20 cellular contexts compared by ENCODE assay signal in genomic region chr17:81256616-81257015, GRCh38. TPM values are rescaled to one million over a fixed set of nuclear protein-coding genes. Genes with fewer than 3 reads are reported as not detected.
DNase-seq lines count a peak whose midpoint lies in the region; ATAC-seq, FAIRE-seq and TF ChIP-seq lines count a peak whose summit lies in the region.
"Had no signal": no experiment of that assay in that cellular context is flagged by ENCODE, and none has a peak within 500 bp of the region (broad histone marks: within the 10 kb centered on the region; RNA-seq: fewer than 3 reads in every experiment).

No MANE protein-coding gene starts in this region.

- CTCF ChIA-PET in HEK293 (lab: Yijun Ruan, JAX): interaction anchor here (0.6 to 1.9 kb wide), 5 partner anchors 11 to 345 kb away, joined by 3 to 7 read pairs (median 4); no protein-coding TSS in a partner anchor

- no peak overlapping the region for H3K4me3 ChIP-seq in ACC112 (ENCODE audit: low read depth, low read length)
- H3K4me3 ChIP-seq in HEK293 (ENCODE audit: low read depth, low read length): no peak overlapping the region
- no peak overlapping the region for H3K4me3 ChIP-seq in bronchial epithelial cell (ENCODE audit: low read depth, low read length)
- H3K4me3 ChIP-seq in kidney epithelial cell (ENCODE audit: low read depth, low read length): no peak overlapping the region
- H3K4me3 ChIP-seq in H7 (ENCODE audit: insufficient read depth, low read depth, low read length): no peak overlapping the region
- H3K4me3 ChIP-seq: upper lobe of left lung had no signal

- H3K4me1 Mint-ChIP-seq in stimulated activated effector memory CD8-positive, alpha-beta T cell treated with anti-CD3 and anti-CD28 coated beads, Interleukin-12 subunit alpha, Interleukin-12 subunit beta, amount 100 ng/mL, for 72 hours: peaks cover 19% of the 10 kb centered on the region

- H3K36me3 ChIP-seq in ACC112 (ENCODE audit: insufficient read depth, low read length) (no peaks in the 10 kb centered on the region), HEK293 (ENCODE audit: control insufficient read depth in 2 of 2, insufficient read depth in 1 of 2, low read length in 2 of 2) (peaks cover 0 to 63% of the 10 kb centered on the region in 2 experiments; a peak in 2 of 3 replicates), bronchial epithelial cell (ENCODE audit: control insufficient read depth, insufficient read depth, low read length) (peaks cover 30% of the 10 kb centered on the region), kidney epithelial cell (ENCODE audit: control insufficient read depth, insufficient read depth, low read length) (no peaks in the 10 kb centered on the region), H7 (replicated peaks; ENCODE audit: control insufficient read depth, insufficient read depth, low read length) (peaks cover 2% of the 10 kb centered on the region; the same call in 1 of the 2 replicates)

- FAIRE-seq in bronchial epithelial cell (lab: Jason Lieb, UNC) (no peak), GM12891 (lab: Jason Lieb, UNC) (no peak)
- FAIRE-seq: HepG2 had no signal

- no peak for TF ChIP-seq CTCF in HEK293 (tag by site-specific recombination; IDR thresholded peaks at IDR 0.05)
- no peak for TF ChIP-seq CTCF in bronchial epithelial cell (IDR thresholded peaks at IDR 0.05; ENCODE audit: insufficient read depth, low read length, severe bottlenecking)
- TF ChIP-seq CTCF in kidney epithelial cell (IDR thresholded peaks at IDR 0.05; ENCODE audit: insufficient read depth, low read length, poor library complexity, severe bottlenecking): no peak

- H3K79me2 ChIP-seq in ACC112 (ENCODE audit: control insufficient read depth, insufficient read depth, low read length, unreplicated experiment): no peaks in the 10 kb centered on the region

- H2AFZ ChIP-seq in ACC112 (ENCODE audit: low read length, unreplicated experiment): no peak overlapping the region

- peak overlapping the region; percentile 33; the same call in 1 of the 2 replicates for H3K27ac ChIP-seq in ACC112 (ENCODE audit: low read depth, low read length)
- H3K27ac ChIP-seq in HEK293 (ENCODE audit: extremely low read depth, low read depth, low read length): no peak overlapping the region

- peaks cover 40% of the 10 kb centered on the region for H3K36me3 Mint-ChIP-seq in stimulated activated effector memory CD8-positive, alpha-beta T cell treated with anti-CD3 and anti-CD28 coated beads, Interleukin-12 subunit alpha, Interleukin-12 subunit beta, amount 100 ng/mL, for 72 hours

- no peaks in the 10 kb centered on the region for H3K27me3 ChIP-seq in ACC112 (ENCODE audit: insufficient read depth, low read length)
- no peaks in the 10 kb centered on the region for H3K27me3 ChIP-seq in bronchial epithelial cell (ENCODE audit: control insufficient read depth, insufficient read depth, low read length)
- H3K27me3 ChIP-seq in kidney epithelial cell (ENCODE audit: control insufficient read depth, insufficient read depth, low read length): no peaks in the 10 kb centered on the region
- H3K27me3 ChIP-seq in H7 (ENCODE audit: control insufficient read depth, insufficient read depth, low read length): no peaks in the 10 kb centered on the region
- H3K27me3 ChIP-seq: upper lobe of left lung had no signal

- H3K9me3 Mint-ChIP-seq in stimulated activated effector memory CD8-positive, alpha-beta T cell treated with anti-CD3 and anti-CD28 coated beads, Interleukin-12 subunit alpha, Interleukin-12 subunit beta, amount 100 ng/mL, for 72 hours: no peaks in the 10 kb centered on the region
- H3K9me3 Mint-ChIP-seq: activated naive CD8-positive, alpha-beta T cell treated with anti-CD3 and anti-CD28 coated beads, Interleukin-2, amount 10 ng/mL, durations not matched to agents 7 days and 5 days; activated T-cell treated with anti-CD3 and anti-CD28 coated beads, Interleukin-2, amount 50 U/mL, for 72 hours had no signal

- TF ChIP-seq POLR2A in GM12891 (IDR thresholded peaks at IDR 0.05; ENCODE audit: low read depth, low read length): no peak

- no peak overlapping the region for H3K4me3 Mint-ChIP-seq in stimulated activated effector memory CD8-positive, alpha-beta T cell treated with anti-CD3 and anti-CD28 coated beads, Interleukin-12 subunit alpha, Interleukin-12 subunit beta, amount 100 ng/mL, for 72 hours
- H3K4me3 Mint-ChIP-seq: activated naive CD8-positive, alpha-beta T cell treated with anti-CD3 and anti-CD28 coated beads, Interleukin-2, amount 10 ng/mL, durations not matched to agents 7 days and 5 days; activated T-cell treated with anti-CD3 and anti-CD28 coated beads, Interleukin-2, amount 50 U/mL, for 72 hours; immature natural killer cell had no signal

- H3K9me3 ChIP-seq in HEK293 (ENCODE audit: control insufficient read depth, insufficient read depth, low read depth, low read length): no peaks in the 10 kb centered on the region
- H3K9me3 ChIP-seq: upper lobe of left lung had no signal

- no peak overlapping the region for H3K27ac Mint-ChIP-seq in stimulated activated effector memory CD8-positive, alpha-beta T cell treated with anti-CD3 and anti-CD28 coated beads, Interleukin-12 subunit alpha, Interleukin-12 subunit beta, amount 100 ng/mL, for 72 hours
- H3K27ac Mint-ChIP-seq: activated naive CD8-positive, alpha-beta T cell treated with anti-CD3 and anti-CD28 coated beads, Interleukin-2, amount 10 ng/mL, durations not matched to agents 7 days and 5 days; activated T-cell treated with anti-CD3 and anti-CD28 coated beads, Interleukin-2, amount 50 U/mL, for 72 hours had no signal

- ATAC-seq in stimulated activated effector memory CD8-positive, alpha-beta T cell treated with anti-CD3 and anti-CD28 coated beads, Interleukin-12 subunit alpha, Interleukin-12 subunit beta, amount 100 ng/mL, for 72 hours: no peak
- no peak for ATAC-seq in GM19455 (IDR thresholded peaks at IDR 0.05; ENCODE audit: unreplicated experiment)
- ATAC-seq: activated T-cell treated with anti-CD3 and anti-CD28 coated beads, Interleukin-2, amount 50 U/mL, for 72 hours; HepG2 had no signal

- peak; percentile 30 for DNase-seq in bronchial epithelial cell (ENCODE audit: low read depth)
- DNase-seq in kidney epithelial cell (ENCODE audit: low read depth): peak; percentile 61
- no peak for DNase-seq in stimulated activated effector memory CD8-positive, alpha-beta T cell treated with anti-CD3 and anti-CD28 coated beads, Interleukin-12 subunit alpha, Interleukin-12 subunit beta, amount 100 ng/mL, for 72 hours (ENCODE audit: low spot score in 2 of 2)
- no peak for DNase-seq in H7
- DNase-seq in GM12891 (ENCODE audit: insufficient read length, low spot score): no peak
- DNase-seq: activated CD4-positive, alpha-beta T cell treated with anti-CD3 and anti-CD28 coated beads, Interleukin-2, amount 50 U/mL, for 48 hours; activated naive CD8-positive, alpha-beta T cell treated with anti-CD3 and anti-CD28 coated beads, Interleukin-2, amount 10 ng/mL, durations not matched to agents 7 days and 5 days; activated T-cell treated with anti-CD3 and anti-CD28 coated beads, Interleukin-2, amount 50 U/mL, for 72 hours; central memory CD4-positive, alpha-beta T cell; glutamatergic neuron; immature natural killer cell; MV-4-11; NCI-H2081 treated with DMSO at 0.1 percent for 48 hours; NCI-H526 treated with DMSO at 0.1 percent for 48 hours; occipital lobe had no signal

- POLR2A ChIA-PET in HEK293 (lab: Yijun Ruan, JAX): no interaction called here

- H3K4me1 ChIP-seq in ACC112 (ENCODE audit: control insufficient read depth, insufficient read depth, low read length, unreplicated experiment) (peaks cover 9% of the 10 kb centered on the region), HEK293 (ENCODE audit: control insufficient read depth, insufficient read depth, low read length) (peaks cover 4% of the 10 kb centered on the region; the same call in 1 of the 2 replicates)

TF ChIP-seq in HEK293, 187 proteins besides CTCF, POLR2A, EP300 and RAD21 (continues in another document):
- TF ChIP-seq OSR2 (tag by site-specific recombination; IDR thresholded peaks at IDR 0.05) (no peak), ZNF555 (tag by site-specific recombination; conservative IDR thresholded peaks at IDR 0.05) (no peak)

TF ChIP-seq in GM12891, 5 proteins besides CTCF, POLR2A, EP300 and RAD21:
- TF ChIP-seq POU2F2 (IDR thresholded peaks at IDR 0.05; ENCODE audit: low read depth, low read length) (no peak), POLR2AphosphoS5 (IDR thresholded peaks at IDR 0.05; ENCODE audit: low read depth, low read length) (no peak), PAX5 (IDR thresholded peaks at IDR 0.05; ENCODE audit: insufficient read depth, low read length, severe bottlenecking) (no peak), TAF1 (IDR thresholded peaks at IDR 0.05; ENCODE audit: low read depth, low read length) (no peak), SPI1 (IDR thresholded peaks at IDR 0.05; ENCODE audit: low read depth, low read length) (no peak)
TF ChIP-seq in GM12891: peak in this region for 0.

RNA-seq across cellular contexts. Expression of gene NDUFAF8, which starts 17.5 kb away (rescaled TPM):
- 31.6 and 49.2 TPM in 2 replicates for total RNA-seq in bronchial epithelial cell
- total RNA-seq in kidney epithelial cell: 45.9 and 63.1 TPM in 2 replicates
- 32.6 and 38.8 TPM in 2 replicates for total RNA-seq in H7 (2014; rRNA removed; shearing (Covaris generic))
- polyA plus RNA-seq in GM12891 (2012; ENCODE audit: low read depth, missing spikeins): 159 TPM

RNA-seq across cellular contexts. Expression of gene TEPSIN, which starts 17.8 kb away (rescaled TPM):
- total RNA-seq in bronchial epithelial cell: 5.8 and 7.8 TPM in 2 replicates
- 17.0 and 30.6 TPM in 2 replicates for total RNA-seq in kidney epithelial cell
- 18.1 and 19.8 TPM in 2 replicates for total RNA-seq in H7 (2014; rRNA removed; shearing (Covaris generic))
- 15.7 TPM for polyA plus RNA-seq in GM12891 (2012; ENCODE audit: low read depth, missing spikeins)

RNA-seq across cellular contexts. Expression of gene CEP131, which starts 33.9 kb away (rescaled TPM):
- total RNA-seq in bronchial epithelial cell: 7.9 and 9.2 TPM in 2 replicates
- 26.2 and 26.3 TPM in 2 replicates for total RNA-seq in kidney epithelial cell
- total RNA-seq in H7 (2014; rRNA removed; shearing (Covaris generic)): 20.2 and 24.7 TPM in 2 replicates
- 10.6 TPM for polyA plus RNA-seq in GM12891 (2012; ENCODE audit: low read depth, missing spikeins)

RNA-seq across cellular contexts. Expression of gene SLC38A10, which starts 38.5 kb away (rescaled TPM):
- 35.5 and 49.2 TPM in 2 replicates for total RNA-seq in bronchial epithelial cell
- total RNA-seq in kidney epithelial cell: 100 and 120 TPM in 2 replicates
- total RNA-seq in H7 (2014; rRNA removed; shearing (Covaris generic)): 39.1 and 44.2 TPM in 2 replicates
- polyA plus RNA-seq in GM12891 (2012; ENCODE audit: low read depth, missing spikeins): 30.0 TPM

Comparison
In these comparisons a context has a peak if more than half of its experiments do, and no peak if none do; other contexts are left out.
1. DNase-seq: peak in bronchial epithelial cell (single experiment) and kidney epithelial cell (single experiment); none in stimulated activated effector memory CD8-positive, alpha-beta T cell treated with anti-CD3 and anti-CD28 coated beads, Interleukin-12 subunit alpha, Interleukin-12 subunit beta, amount 100 ng/mL, for 72 hours (0 of 2), H7 (single experiment) and GM12891 (single experiment).